Comparison of ENCODE assay signal across 16 cellular contexts in the genomic region with DNA sequence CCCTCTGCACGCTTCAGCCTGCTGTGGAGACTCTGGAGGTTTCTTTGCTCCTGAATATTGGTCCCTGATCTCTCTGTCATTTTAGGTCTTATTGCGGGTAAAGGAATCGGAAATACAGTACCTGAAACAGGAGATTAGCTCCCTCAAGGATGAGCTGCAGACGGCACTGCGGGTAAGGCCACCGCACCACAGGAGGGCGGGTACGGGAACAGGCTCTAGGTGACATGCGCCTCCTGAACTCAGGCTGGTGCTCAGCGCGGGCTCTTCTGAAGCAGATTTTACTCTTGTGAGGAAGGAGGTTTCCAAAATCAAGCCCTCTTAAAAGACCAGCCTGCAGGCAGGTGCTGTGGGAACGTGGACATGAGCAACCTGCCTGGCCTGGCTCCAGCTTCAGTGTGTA. TPM values are rescaled to one million over a fixed set of nuclear protein-coding genes. Genes with fewer than 3 reads are reported as not detected.
DNase-seq lines count a peak whose midpoint lies in the region; ATAC-seq and TF ChIP-seq lines count a peak whose summit lies in the region.
"Had no signal": no experiment of that assay in that cellular context is flagged by ENCODE, and none has a peak within 500 bp of the region (broad histone marks: within the 10 kb centered on the region; RNA-seq: fewer than 3 reads in every experiment).

No MANE protein-coding gene starts in this region.

- peak overlapping the region; percentile 76 for H3K4me3 Mint-ChIP-seq in activated CD4-positive, alpha-beta T cell treated with anti-CD3 and anti-CD28 coated beads, Interleukin-2, amount 10 ng/mL, durations not matched to agents 24 days and 14 days
- H3K4me3 Mint-ChIP-seq in T-cell (peak overlapping the region; percentile 61 to 80 (median 77)), neural crest cell (no peak overlapping the region)

- H3K27me3 Mint-ChIP-seq in activated CD4-positive, alpha-beta T cell treated with anti-CD3 and anti-CD28 coated beads, Interleukin-2, amount 10 ng/mL, durations not matched to agents 24 days and 14 days, result no peaks in the 10 kb centered on the region
- no peaks in the 10 kb centered on the region for H3K27me3 Mint-ChIP-seq in T-cell
- H3K27me3 Mint-ChIP-seq in neural crest cell (ENCODE audit: low read depth), result no peaks in the 10 kb centered on the region

- no peaks in the 10 kb centered on the region for H3K9me3 Mint-ChIP-seq in activated CD4-positive, alpha-beta T cell treated with anti-CD3 and anti-CD28 coated beads, Interleukin-2, amount 10 ng/mL, durations not matched to agents 24 days and 14 days
- H3K9me3 Mint-ChIP-seq in T-cell (no peaks in the 10 kb centered on the region), neural crest cell (no peaks in the 10 kb centered on the region)

- peak; percentile 77 for DNase-seq in activated CD4-positive, alpha-beta T cell treated with anti-CD3 and anti-CD28 coated beads, Interleukin-2, amount 10 ng/mL, durations not matched to agents 24 days and 14 days
- DNase-seq in activated CD4-positive, alpha-beta T cell treated with anti-CD3 and anti-CD28 coated beads for 1 hour, result no peak
- DNase-seq in T-cell, result peak in 7 of 34 experiments; percentile 22 to 45 (median 38)
- DNase-seq in activated naive CD4-positive, alpha-beta T cell treated with anti-CD3 and anti-CD28 coated beads, Interleukin-2, amount 50 U/mL, for 16 hours, result peak; percentile 49
- no peak for DNase-seq in neural crest cell (ENCODE audit: low read depth, low spot score)
- DNase-seq in NCI-H2227 treated with DMSO at 0.1 percent for 48 hours (lab: John Stamatoyannopoulos, UW), result no peak
- no peak for DNase-seq in HK-2 (ENCODE audit: unreplicated experiment)
- no peak for DNase-seq in retina
- DNase-seq: 8988T, C1 segment of cervical spinal cord, DMS79 treated with DMSO at 0.1 percent for 48 hours, heart right ventricle, NCI-H146, NCI-H446, SHP77, T-helper 9 cell had no signal

- intact Hi-C loops in activated CD4-positive, alpha-beta T cell treated with anti-CD3 and anti-CD28 coated beads, Interleukin-2, amount 10 ng/mL, durations not matched to agents 24 days and 14 days (cut with micrococcal nuclease), result loop anchor here (5.0 kb wide), 1 partner anchor 59 kb away; no protein-coding TSS in a partner anchor

- CTCF ChIA-PET in T-cell (lab: Charles Lee), result no interaction called here

- POLR2A ChIA-PET in T-cell (lab: Charles Lee), result no interaction called here

- H3K27ac Mint-ChIP-seq in activated CD4-positive, alpha-beta T cell treated with anti-CD3 and anti-CD28 coated beads, Interleukin-2, amount 10 ng/mL, durations not matched to agents 24 days and 14 days, result peak overlapping the region; percentile 88
- H3K27ac Mint-ChIP-seq in T-cell, result peak overlapping the region; percentile 98 to 100
- H3K27ac Mint-ChIP-seq in neural crest cell (ENCODE audit: unreplicated experiment), result peak overlapping the region; percentile 27

- peak; percentile 23 to 46 (median 32) for ATAC-seq in T-cell (replicated peaks in 1 of 4)
- ATAC-seq: heart right ventricle had no signal

- H3K36me3 Mint-ChIP-seq in activated CD4-positive, alpha-beta T cell treated with anti-CD3 and anti-CD28 coated beads, Interleukin-2, amount 10 ng/mL, durations not matched to agents 24 days and 14 days (ENCODE audit: low read depth), result peaks cover 52% of the 10 kb centered on the region
- H3K36me3 Mint-ChIP-seq in T-cell (peaks cover 60% of the 10 kb centered on the region), neural crest cell (ENCODE audit: low read depth) (peaks cover 15% of the 10 kb centered on the region)

- no peak for TF ChIP-seq CTCF in neural crest cell (conservative IDR thresholded peaks at IDR 0.05)

- peaks cover 60% of the 10 kb centered on the region for H3K4me1 Mint-ChIP-seq in activated CD4-positive, alpha-beta T cell treated with anti-CD3 and anti-CD28 coated beads, Interleukin-2, amount 10 ng/mL, durations not matched to agents 24 days and 14 days
- H3K4me1 Mint-ChIP-seq in T-cell (peaks cover 66 to 95% (median 91%) of the 10 kb centered on the region in 3 donors), neural crest cell (peaks cover 12% of the 10 kb centered on the region)

RNA-seq across cellular contexts. Expression of gene PLD6, which starts 29.8 kb away (rescaled TPM):
- total RNA-seq in activated CD4-positive, alpha-beta T cell treated with anti-CD3 and anti-CD28 coated beads, Interleukin-2, amount 10 ng/mL, durations not matched to agents 24 days and 14 days, result 17.2 and 17.3 TPM in 2 replicates
- total RNA-seq in T-cell, result 10 to 100 TPM in 4 of 5 donors, 1 to 10 TPM in 1; 7.3 to 18.3 (median 11.1) TPM
- total RNA-seq in neural crest cell, result 0.23 TPM in 1 of 2 replicates, not detected in the other

Comparison
In these comparisons a context has a peak if more than half of its experiments do, and no peak if none do; other contexts are left out.
1. DNase-seq: peak in activated CD4-positive, alpha-beta T cell treated with anti-CD3 and anti-CD28 coated beads, Interleukin-2, amount 10 ng/mL, durations not matched to agents 24 days and 14 days (single experiment) and activated naive CD4-positive, alpha-beta T cell treated with anti-CD3 and anti-CD28 coated beads, Interleukin-2, amount 50 U/mL, for 16 hours (single experiment); none in activated CD4-positive, alpha-beta T cell treated with anti-CD3 and anti-CD28 coated beads for 1 hour (single experiment), neural crest cell (single experiment), NCI-H2227 treated with DMSO at 0.1 percent for 48 hours (single experiment), HK-2 (single experiment) and retina (single experiment).
2. H3K27ac Mint-ChIP-seq: peak in every context shown above with its lines; median percentile 99 in T-cell; 88 in activated CD4-positive, alpha-beta T cell treated with anti-CD3 and anti-CD28 coated beads, Interleukin-2, amount 10 ng/mL, durations not matched to agents 24 days and 14 days; 27 in neural crest cell.